8 cellular contexts compared by ENCODE assay signal in the genomic region with DNA sequence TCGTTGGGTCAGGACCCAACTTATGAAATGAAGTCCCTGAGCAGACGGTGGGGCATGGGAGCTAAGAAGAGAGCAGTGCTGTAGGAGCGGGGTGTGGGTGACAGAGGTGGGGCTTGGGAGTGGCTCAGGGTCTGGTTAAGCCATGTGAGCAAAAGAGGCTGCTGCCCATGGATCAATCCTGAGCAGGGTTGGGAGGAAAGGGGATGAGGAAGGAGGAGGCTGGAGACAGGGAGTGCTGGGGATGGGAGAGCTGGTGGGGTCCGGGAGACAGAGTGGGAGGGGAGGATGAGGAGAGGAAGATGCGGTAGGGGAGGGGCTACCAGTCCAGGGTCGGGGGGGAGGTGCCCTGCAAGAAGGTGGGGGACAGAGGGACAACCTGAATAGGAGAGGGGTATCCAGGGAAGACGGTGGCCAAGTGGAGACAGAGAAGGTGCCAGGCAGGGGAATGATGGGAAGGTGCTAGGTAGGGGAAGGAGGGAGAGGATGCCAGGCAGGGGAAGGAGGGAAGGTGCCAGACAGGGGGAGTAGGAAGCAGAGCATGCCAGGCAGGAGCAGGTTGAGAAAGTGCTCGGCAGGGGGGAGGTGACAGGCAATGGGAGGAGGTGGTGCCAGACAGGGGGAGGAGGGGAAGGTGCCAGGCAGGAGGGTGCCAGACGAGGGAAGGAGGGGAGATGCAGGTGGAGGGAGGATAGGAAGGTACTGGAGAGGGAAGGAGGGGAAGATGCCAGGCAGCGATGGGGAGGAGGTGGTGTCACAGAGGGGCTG. TPM values are rescaled to one million over a fixed set of nuclear protein-coding genes. Genes with fewer than 3 reads are reported as not detected.
DNase-seq lines count a peak whose midpoint lies in the region; ATAC-seq and TF ChIP-seq lines count a peak whose summit lies in the region.
"Had no signal": no experiment of that assay in that cellular context is flagged by ENCODE, and none has a peak within 500 bp of the region (broad histone marks: within the 10 kb centered on the region; RNA-seq: fewer than 3 reads in every experiment).

No MANE protein-coding gene starts in this region.

- no peaks in the 10 kb centered on the region for H3K9me3 ChIP-seq in BE2C
- H3K9me3 ChIP-seq in psoas muscle, result no peaks in the 10 kb centered on the region
- H3K9me3 ChIP-seq: tibial nerve had no signal

- ATAC-seq in psoas muscle (no peak), HG02588 (IDR thresholded peaks at IDR 0.05; ENCODE audit: unreplicated experiment) (no peak)

- no peaks in the 10 kb centered on the region for H3K36me3 Mint-ChIP-seq in Calu3 (ENCODE audit: insufficient read depth, unreplicated experiment)
- no peaks in the 10 kb centered on the region for H3K36me3 Mint-ChIP-seq in dendritic cell treated with granulocyte-macrophage colony-stimulating factor and Interleukin-4, amounts not matched to agents 40 ng/mL and 50 ng/mL, for 4 days (ENCODE audit: low read depth)
- no peaks in the 10 kb centered on the region for H3K36me3 Mint-ChIP-seq in osteocyte (ENCODE audit: unreplicated experiment)

- H3K9me3 Mint-ChIP-seq in Calu3 (ENCODE audit: low read depth, unreplicated experiment) (no peaks in the 10 kb centered on the region), osteocyte (ENCODE audit: unreplicated experiment) (no peaks in the 10 kb centered on the region)
- H3K9me3 Mint-ChIP-seq in dendritic cell treated with granulocyte-macrophage colony-stimulating factor and Interleukin-4, amounts not matched to agents 40 ng/mL and 50 ng/mL, for 4 days, result no peaks in the 10 kb centered on the region

- H3K36me3 ChIP-seq in BE2C (no peaks in the 10 kb centered on the region), psoas muscle (ENCODE audit: insufficient read depth in 1 of 2, low read depth in 1 of 2) (no peaks in the 10 kb centered on the region)

- peaks cover 3% of the 10 kb centered on the region; the same call in 1 of the 2 replicates for H3K27me3 ChIP-seq in BE2C
- peaks cover 0 to 3% (median 0%) of the 10 kb centered on the region in 3 donors for H3K27me3 ChIP-seq in psoas muscle (ENCODE audit: insufficient read depth in 3 of 3, low read length in 2 of 3)
- H3K27me3 ChIP-seq: tibial nerve had no signal

- H3K4me3 Mint-ChIP-seq in Calu3 (ENCODE audit: low read depth, unreplicated experiment) (peak overlapping the region; percentile 40), osteocyte (ENCODE audit: unreplicated experiment) (peak overlapping the region; percentile 56)
- peak overlapping the region; percentile 65 for H3K4me3 Mint-ChIP-seq in dendritic cell treated with granulocyte-macrophage colony-stimulating factor and Interleukin-4, amounts not matched to agents 40 ng/mL and 50 ng/mL, for 4 days

- CTCF ChIA-PET in Calu3 (lab: Charles Lee), result interaction anchor here (0.6 kb wide), 1 partner anchor 547 kb away, joined by 11 read pairs; no protein-coding TSS in a partner anchor

- H3K27ac Mint-ChIP-seq in Calu3 (ENCODE audit: unreplicated experiment) (no peak overlapping the region), osteocyte (ENCODE audit: unreplicated experiment) (no peak overlapping the region)
- H3K27ac Mint-ChIP-seq in dendritic cell treated with granulocyte-macrophage colony-stimulating factor and Interleukin-4, amounts not matched to agents 40 ng/mL and 50 ng/mL, for 4 days, result no peak overlapping the region

- DNase-seq in Calu3 (no peak), NCI-H1105 treated with DMSO at 0.1 percent for 48 hours (lab: John Stamatoyannopoulos, UW) (peak; percentile 87), osteocyte (ENCODE audit: extremely low spot score, unreplicated experiment) (no peak), BE2C (no peak), psoas muscle (no peak)

- H3K27ac ChIP-seq in psoas muscle, result no peak overlapping the region

- 32 to 36% (median 33%) methylated on average over 10 of the region's 10 CpGs for WGBS in psoas muscle, 3 donors

- peaks cover 79% of the 10 kb centered on the region for H3K27me3 Mint-ChIP-seq in Calu3 (ENCODE audit: unreplicated experiment)
- peaks cover 21% of the 10 kb centered on the region for H3K27me3 Mint-ChIP-seq in dendritic cell treated with granulocyte-macrophage colony-stimulating factor and Interleukin-4, amounts not matched to agents 40 ng/mL and 50 ng/mL, for 4 days
- H3K27me3 Mint-ChIP-seq in osteocyte (ENCODE audit: unreplicated experiment), result peaks cover 14% of the 10 kb centered on the region

- no TSS peak for BruUV-seq in Calu3 (replicated peaks; lab: Mats Ljungman, UMichigan)

- H3K4me1 ChIP-seq in BE2C (peaks cover 5% of the 10 kb centered on the region), psoas muscle (peaks cover 8% of the 10 kb centered on the region)

- H3K4me3 ChIP-seq in BE2C (ENCODE audit: low read depth, low read length) (no peak overlapping the region), psoas muscle (no peak overlapping the region)

- TF ChIP-seq CTCF in Calu3 (IDR thresholded peaks at IDR 0.05; ENCODE audit: unreplicated experiment), result no peak
- no peak for TF ChIP-seq CTCF in osteocyte (IDR thresholded peaks at IDR 0.05)
- TF ChIP-seq CTCF in BE2C (IDR thresholded peaks at IDR 0.05; ENCODE audit: low read depth, low read length), result no peak
- no peak for TF ChIP-seq CTCF in psoas muscle (IDR thresholded peaks at IDR 0.05)

- H3K4me1 Mint-ChIP-seq in Calu3 (ENCODE audit: low read depth, unreplicated experiment) (no peaks in the 10 kb centered on the region), osteocyte (ENCODE audit: unreplicated experiment) (peaks cover 11% of the 10 kb centered on the region)
- H3K4me1 Mint-ChIP-seq in dendritic cell treated with granulocyte-macrophage colony-stimulating factor and Interleukin-4, amounts not matched to agents 40 ng/mL and 50 ng/mL, for 4 days (ENCODE audit: low read depth), result peaks cover 61% of the 10 kb centered on the region

- intact Hi-C loops in Calu3 (cut with micrococcal nuclease; ENCODE audit: unreplicated experiment), result no loop called here
- intact Hi-C loops in dendritic cell treated with granulocyte-macrophage colony-stimulating factor and Interleukin-4, amounts not matched to agents 40 ng/mL and 50 ng/mL, for 4 days (cut with micrococcal nuclease), result no loop called here
- intact Hi-C loops in psoas muscle (cut with DNase I), result no loop called here

RNA-seq across cellular contexts. Expression of gene SMARCD3, which starts 27.5 kb away (rescaled TPM):
- total RNA-seq in Calu3 (2022) (2.3 and 4.1 TPM in 2 replicates), osteocyte (88.7 and 96.9 TPM in 2 replicates), psoas muscle (100 to 1,000 TPM in 3 of 4 donors, 10 to 100 TPM in 1; 92.5 to 138 (median 108) TPM)
- 30.0 TPM for polyA plus RNA-seq in BE2C (2012; ENCODE audit: insufficient read depth, insufficient read length, low read depth)
- polyA plus RNA-seq in psoas muscle, result 10 to 100 TPM; 38.3 to 75.8 (median 58.5) TPM

RNA-seq across cellular contexts. Expression of gene CHPF2, which starts 43.7 kb away (rescaled TPM):
- total RNA-seq in Calu3 (2022) (48.1 and 51.3 TPM in 2 replicates), osteocyte (89.5 and 93.2 TPM in 2 replicates), psoas muscle (10 to 100 TPM in 3 of 4 donors, 1 to 10 TPM in 1; 8.8 to 19.8 (median 11.4) TPM)
- polyA plus RNA-seq in BE2C (2012; ENCODE audit: insufficient read depth, insufficient read length, low read depth), result 37.1 TPM
- polyA plus RNA-seq in psoas muscle, result 10 to 100 TPM in 1 of 3 donors, 1 to 10 TPM in 2; 5.3 to 19.2 (median 8.0) TPM

RNA-seq across cellular contexts. Expression of gene ABCF2, which starts 49.0 kb away (rescaled TPM):
- 43.0 and 49.7 TPM in 2 replicates for total RNA-seq in Calu3 (2022)
- 43.9 and 47.5 TPM in 2 replicates for total RNA-seq in osteocyte
- polyA plus RNA-seq in BE2C (2012; ENCODE audit: insufficient read depth, insufficient read length, low read depth), result 64.7 TPM
- total RNA-seq in psoas muscle, result 10 to 100 TPM; 35.7 to 66.7 (median 57.5) TPM
- polyA plus RNA-seq in psoas muscle, result 10 to 100 TPM; 49.8 to 94.0 (median 66.3) TPM

Comparison
In these comparisons a context has a peak if more than half of its experiments do, and no peak if none do; other contexts are left out.
1. RNA of gene SMARCD3, which starts 27.5 kb away (total RNA-seq): 92.5 to 138 TPM in psoas muscle and 88.7 to 96.9 TPM in osteocyte; 2.3 to 4.1 TPM in Calu3; every median in the first group is over 10 times any median in the second.
2. Peak in every context shown above with its lines, with median percentiles within 50 percentile points of each other: H3K4me3 Mint-ChIP-seq.